1 cellular context compared by ENCODE assay signal in the genomic region with DNA sequence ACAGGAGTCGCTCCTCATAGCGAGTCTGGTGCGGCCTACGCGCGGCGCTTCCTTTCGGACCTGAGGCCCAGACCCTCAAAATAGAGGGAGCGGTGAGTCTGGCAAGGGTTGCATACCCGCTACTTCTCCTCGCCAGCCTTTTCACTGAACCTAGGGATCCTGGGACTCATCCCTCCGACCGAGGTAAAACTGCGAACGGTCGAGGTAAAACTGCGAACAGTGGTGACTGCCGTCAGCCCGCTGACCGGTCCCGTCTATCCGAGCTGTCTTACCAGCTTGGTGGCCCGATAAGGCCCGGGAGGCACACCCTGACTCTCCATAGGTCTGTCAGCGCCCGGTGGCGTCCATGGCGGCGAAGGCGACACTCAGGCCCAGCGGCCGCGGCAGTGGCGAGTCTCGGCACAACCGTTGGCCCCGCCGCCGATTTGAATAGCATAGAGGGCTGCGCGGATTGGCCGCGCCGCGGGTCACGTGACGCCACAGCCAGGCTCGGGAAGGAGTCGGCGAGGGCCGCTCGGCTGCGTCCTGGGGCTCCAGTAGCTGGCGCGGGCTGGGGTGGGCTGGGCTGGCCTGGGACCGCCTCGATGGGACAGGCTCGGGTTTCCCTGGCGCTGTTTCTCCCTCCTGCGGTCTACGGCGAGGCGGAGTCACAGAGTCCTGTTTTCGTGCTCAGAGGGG.
A peak's percentile ranks its signal among the peaks of the same experiment; 100 is the strongest.
TF ChIP-seq lines count a peak whose summit lies in the region.

A gene with protein sequence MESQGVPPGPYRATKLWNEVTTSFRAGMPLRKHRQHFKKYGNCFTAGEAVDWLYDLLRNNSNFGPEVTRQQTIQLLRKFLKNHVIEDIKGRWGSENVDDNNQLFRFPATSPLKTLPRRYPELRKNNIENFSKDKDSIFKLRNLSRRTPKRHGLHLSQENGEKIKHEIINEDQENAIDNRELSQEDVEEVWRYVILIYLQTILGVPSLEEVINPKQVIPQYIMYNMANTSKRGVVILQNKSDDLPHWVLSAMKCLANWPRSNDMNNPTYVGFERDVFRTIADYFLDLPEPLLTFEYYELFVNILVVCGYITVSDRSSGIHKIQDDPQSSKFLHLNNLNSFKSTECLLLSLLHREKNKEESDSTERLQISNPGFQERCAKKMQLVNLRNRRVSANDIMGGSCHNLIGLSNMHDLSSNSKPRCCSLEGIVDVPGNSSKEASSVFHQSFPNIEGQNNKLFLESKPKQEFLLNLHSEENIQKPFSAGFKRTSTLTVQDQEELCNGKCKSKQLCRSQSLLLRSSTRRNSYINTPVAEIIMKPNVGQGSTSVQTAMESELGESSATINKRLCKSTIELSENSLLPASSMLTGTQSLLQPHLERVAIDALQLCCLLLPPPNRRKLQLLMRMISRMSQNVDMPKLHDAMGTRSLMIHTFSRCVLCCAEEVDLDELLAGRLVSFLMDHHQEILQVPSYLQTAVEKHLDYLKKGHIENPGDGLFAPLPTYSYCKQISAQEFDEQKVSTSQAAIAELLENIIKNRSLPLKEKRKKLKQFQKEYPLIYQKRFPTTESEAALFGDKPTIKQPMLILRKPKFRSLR (minus strand): TSS at position 403 of the 678 bp plus-strand sequence. CDS start 83 bp downstream, at position 320.

TF ChIP-seq in K562, 482 proteins besides CTCF, POLR2A, EP300 and RAD21 (continued from another document and continues in another):
- TF ChIP-seq, protein P1, sequence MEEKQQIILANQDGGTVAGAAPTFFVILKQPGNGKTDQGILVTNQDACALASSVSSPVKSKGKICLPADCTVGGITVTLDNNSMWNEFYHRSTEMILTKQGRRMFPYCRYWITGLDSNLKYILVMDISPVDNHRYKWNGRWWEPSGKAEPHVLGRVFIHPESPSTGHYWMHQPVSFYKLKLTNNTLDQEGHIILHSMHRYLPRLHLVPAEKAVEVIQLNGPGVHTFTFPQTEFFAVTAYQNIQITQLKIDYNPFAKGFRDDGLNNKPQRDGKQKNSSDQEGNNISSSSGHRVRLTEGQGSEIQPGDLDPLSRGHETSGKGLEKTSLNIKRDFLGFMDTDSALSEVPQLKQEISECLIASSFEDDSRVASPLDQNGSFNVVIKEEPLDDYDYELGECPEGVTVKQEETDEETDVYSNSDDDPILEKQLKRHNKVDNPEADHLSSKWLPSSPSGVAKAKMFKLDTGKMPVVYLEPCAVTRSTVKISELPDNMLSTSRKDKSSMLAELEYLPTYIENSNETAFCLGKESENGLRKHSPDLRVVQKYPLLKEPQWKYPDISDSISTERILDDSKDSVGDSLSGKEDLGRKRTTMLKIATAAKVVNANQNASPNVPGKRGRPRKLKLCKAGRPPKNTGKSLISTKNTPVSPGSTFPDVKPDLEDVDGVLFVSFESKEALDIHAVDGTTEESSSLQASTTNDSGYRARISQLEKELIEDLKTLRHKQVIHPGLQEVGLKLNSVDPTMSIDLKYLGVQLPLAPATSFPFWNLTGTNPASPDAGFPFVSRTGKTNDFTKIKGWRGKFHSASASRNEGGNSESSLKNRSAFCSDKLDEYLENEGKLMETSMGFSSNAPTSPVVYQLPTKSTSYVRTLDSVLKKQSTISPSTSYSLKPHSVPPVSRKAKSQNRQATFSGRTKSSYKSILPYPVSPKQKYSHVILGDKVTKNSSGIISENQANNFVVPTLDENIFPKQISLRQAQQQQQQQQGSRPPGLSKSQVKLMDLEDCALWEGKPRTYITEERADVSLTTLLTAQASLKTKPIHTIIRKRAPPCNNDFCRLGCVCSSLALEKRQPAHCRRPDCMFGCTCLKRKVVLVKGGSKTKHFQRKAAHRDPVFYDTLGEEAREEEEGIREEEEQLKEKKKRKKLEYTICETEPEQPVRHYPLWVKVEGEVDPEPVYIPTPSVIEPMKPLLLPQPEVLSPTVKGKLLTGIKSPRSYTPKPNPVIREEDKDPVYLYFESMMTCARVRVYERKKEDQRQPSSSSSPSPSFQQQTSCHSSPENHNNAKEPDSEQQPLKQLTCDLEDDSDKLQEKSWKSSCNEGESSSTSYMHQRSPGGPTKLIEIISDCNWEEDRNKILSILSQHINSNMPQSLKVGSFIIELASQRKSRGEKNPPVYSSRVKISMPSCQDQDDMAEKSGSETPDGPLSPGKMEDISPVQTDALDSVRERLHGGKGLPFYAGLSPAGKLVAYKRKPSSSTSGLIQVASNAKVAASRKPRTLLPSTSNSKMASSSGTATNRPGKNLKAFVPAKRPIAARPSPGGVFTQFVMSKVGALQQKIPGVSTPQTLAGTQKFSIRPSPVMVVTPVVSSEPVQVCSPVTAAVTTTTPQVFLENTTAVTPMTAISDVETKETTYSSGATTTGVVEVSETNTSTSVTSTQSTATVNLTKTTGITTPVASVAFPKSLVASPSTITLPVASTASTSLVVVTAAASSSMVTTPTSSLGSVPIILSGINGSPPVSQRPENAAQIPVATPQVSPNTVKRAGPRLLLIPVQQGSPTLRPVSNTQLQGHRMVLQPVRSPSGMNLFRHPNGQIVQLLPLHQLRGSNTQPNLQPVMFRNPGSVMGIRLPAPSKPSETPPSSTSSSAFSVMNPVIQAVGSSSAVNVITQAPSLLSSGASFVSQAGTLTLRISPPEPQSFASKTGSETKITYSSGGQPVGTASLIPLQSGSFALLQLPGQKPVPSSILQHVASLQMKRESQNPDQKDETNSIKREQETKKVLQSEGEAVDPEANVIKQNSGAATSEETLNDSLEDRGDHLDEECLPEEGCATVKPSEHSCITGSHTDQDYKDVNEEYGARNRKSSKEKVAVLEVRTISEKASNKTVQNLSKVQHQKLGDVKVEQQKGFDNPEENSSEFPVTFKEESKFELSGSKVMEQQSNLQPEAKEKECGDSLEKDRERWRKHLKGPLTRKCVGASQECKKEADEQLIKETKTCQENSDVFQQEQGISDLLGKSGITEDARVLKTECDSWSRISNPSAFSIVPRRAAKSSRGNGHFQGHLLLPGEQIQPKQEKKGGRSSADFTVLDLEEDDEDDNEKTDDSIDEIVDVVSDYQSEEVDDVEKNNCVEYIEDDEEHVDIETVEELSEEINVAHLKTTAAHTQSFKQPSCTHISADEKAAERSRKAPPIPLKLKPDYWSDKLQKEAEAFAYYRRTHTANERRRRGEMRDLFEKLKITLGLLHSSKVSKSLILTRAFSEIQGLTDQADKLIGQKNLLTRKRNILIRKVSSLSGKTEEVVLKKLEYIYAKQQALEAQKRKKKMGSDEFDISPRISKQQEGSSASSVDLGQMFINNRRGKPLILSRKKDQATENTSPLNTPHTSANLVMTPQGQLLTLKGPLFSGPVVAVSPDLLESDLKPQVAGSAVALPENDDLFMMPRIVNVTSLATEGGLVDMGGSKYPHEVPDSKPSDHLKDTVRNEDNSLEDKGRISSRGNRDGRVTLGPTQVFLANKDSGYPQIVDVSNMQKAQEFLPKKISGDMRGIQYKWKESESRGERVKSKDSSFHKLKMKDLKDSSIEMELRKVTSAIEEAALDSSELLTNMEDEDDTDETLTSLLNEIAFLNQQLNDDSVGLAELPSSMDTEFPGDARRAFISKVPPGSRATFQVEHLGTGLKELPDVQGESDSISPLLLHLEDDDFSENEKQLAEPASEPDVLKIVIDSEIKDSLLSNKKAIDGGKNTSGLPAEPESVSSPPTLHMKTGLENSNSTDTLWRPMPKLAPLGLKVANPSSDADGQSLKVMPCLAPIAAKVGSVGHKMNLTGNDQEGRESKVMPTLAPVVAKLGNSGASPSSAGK (IDR thresholded peaks at IDR 0.05) = peak; percentile 76
- TF ChIP-seq NFATC3 (IDR thresholded peaks at IDR 0.05) (no peak), NCOA1 (IDR thresholded peaks at IDR 0.05; ENCODE audit: low read depth) (no peak), CAMTA2 (CRISPR knock-in tag; conservative IDR thresholded peaks at IDR 0.05) (no peak), MYNN (IDR thresholded peaks at IDR 0.05) (no peak), MYNN (CRISPR knock-in tag; IDR thresholded peaks at IDR 0.05) (no peak), RBM14 (IDR thresholded peaks at IDR 0.05; ENCODE audit: borderline replicate concordance, insufficient read depth, low read depth, low read length) (no peak), LARP7 (IDR thresholded peaks at IDR 0.05) (no peak), NEUROD1 (IDR thresholded peaks at IDR 0.05; ENCODE audit: borderline replicate concordance, low read depth, low read length, partially characterized antibody) (peak; percentile 16), HMG20B (CRISPR knock-in tag; IDR thresholded peaks at IDR 0.05) (no peak), CSDE1 (IDR thresholded peaks at IDR 0.05) (no peak), ZNF436 (CRISPR knock-in tag; IDR thresholded peaks at IDR 0.05) (no peak), BHLHE40 (IDR thresholded peaks at IDR 0.05; ENCODE audit: low read length) (peak; percentile 90), SMARCC2 (IDR thresholded peaks at IDR 0.05; ENCODE audit: low read depth) (no peak), MCM7 (IDR thresholded peaks at IDR 0.05) (no peak), FOXM1 (IDR thresholded peaks at IDR 0.05; ENCODE audit: low read depth) (peak; percentile 96), FOXM1 (CRISPR knock-in tag; IDR thresholded peaks at IDR 0.05; ENCODE audit: low read depth) (peak; percentile 98; the same call in 1 of the 2 replicates), SMARCE1 (IDR thresholded peaks at IDR 0.05) (no peak), FOXK2 (conservative IDR thresholded peaks at IDR 0.05 in 1 of 2, IDR thresholded peaks at IDR 0.05 in 1 of 2; ENCODE audit: low read depth in 2 of 2) (peak in 1 of 2 experiments; percentile 24; a peak in 1 of 4 replicates), NCOA4 (IDR thresholded peaks at IDR 0.05; ENCODE audit: partially characterized antibody) (no peak)
- TF ChIP-seq, protein P2, sequence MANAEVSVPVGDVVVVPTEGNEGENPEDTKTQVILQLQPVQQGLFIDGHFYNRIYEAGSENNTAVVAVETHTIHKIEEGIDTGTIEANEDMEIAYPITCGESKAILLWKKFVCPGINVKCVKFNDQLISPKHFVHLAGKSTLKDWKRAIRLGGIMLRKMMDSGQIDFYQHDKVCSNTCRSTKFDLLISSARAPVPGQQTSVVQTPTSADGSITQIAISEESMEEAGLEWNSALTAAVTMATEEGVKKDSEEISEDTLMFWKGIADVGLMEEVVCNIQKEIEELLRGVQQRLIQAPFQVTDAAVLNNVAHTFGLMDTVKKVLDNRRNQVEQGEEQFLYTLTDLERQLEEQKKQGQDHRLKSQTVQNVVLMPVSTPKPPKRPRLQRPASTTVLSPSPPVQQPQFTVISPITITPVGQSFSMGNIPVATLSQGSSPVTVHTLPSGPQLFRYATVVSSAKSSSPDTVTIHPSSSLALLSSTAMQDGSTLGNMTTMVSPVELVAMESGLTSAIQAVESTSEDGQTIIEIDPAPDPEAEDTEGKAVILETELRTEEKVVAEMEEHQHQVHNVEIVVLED (CRISPR knock-in tag; IDR thresholded peaks at IDR 0.05) = 0 out of 2 replicates have a peak, but pooled peaks have one; percentile 51
- TF ChIP-seq, protein P3, sequence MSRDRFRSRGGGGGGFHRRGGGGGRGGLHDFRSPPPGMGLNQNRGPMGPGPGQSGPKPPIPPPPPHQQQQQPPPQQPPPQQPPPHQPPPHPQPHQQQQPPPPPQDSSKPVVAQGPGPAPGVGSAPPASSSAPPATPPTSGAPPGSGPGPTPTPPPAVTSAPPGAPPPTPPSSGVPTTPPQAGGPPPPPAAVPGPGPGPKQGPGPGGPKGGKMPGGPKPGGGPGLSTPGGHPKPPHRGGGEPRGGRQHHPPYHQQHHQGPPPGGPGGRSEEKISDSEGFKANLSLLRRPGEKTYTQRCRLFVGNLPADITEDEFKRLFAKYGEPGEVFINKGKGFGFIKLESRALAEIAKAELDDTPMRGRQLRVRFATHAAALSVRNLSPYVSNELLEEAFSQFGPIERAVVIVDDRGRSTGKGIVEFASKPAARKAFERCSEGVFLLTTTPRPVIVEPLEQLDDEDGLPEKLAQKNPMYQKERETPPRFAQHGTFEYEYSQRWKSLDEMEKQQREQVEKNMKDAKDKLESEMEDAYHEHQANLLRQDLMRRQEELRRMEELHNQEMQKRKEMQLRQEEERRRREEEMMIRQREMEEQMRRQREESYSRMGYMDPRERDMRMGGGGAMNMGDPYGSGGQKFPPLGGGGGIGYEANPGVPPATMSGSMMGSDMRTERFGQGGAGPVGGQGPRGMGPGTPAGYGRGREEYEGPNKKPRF (IDR thresholded peaks at IDR 0.05; ENCODE audit: low read depth, low read length) = no peak
- TF ChIP-seq, protein P4, sequence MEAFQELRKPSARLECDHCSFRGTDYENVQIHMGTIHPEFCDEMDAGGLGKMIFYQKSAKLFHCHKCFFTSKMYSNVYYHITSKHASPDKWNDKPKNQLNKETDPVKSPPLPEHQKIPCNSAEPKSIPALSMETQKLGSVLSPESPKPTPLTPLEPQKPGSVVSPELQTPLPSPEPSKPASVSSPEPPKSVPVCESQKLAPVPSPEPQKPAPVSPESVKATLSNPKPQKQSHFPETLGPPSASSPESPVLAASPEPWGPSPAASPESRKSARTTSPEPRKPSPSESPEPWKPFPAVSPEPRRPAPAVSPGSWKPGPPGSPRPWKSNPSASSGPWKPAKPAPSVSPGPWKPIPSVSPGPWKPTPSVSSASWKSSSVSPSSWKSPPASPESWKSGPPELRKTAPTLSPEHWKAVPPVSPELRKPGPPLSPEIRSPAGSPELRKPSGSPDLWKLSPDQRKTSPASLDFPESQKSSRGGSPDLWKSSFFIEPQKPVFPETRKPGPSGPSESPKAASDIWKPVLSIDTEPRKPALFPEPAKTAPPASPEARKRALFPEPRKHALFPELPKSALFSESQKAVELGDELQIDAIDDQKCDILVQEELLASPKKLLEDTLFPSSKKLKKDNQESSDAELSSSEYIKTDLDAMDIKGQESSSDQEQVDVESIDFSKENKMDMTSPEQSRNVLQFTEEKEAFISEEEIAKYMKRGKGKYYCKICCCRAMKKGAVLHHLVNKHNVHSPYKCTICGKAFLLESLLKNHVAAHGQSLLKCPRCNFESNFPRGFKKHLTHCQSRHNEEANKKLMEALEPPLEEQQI (IDR thresholded peaks at IDR 0.05) = peak; percentile 97
- TF ChIP-seq, protein P5, sequence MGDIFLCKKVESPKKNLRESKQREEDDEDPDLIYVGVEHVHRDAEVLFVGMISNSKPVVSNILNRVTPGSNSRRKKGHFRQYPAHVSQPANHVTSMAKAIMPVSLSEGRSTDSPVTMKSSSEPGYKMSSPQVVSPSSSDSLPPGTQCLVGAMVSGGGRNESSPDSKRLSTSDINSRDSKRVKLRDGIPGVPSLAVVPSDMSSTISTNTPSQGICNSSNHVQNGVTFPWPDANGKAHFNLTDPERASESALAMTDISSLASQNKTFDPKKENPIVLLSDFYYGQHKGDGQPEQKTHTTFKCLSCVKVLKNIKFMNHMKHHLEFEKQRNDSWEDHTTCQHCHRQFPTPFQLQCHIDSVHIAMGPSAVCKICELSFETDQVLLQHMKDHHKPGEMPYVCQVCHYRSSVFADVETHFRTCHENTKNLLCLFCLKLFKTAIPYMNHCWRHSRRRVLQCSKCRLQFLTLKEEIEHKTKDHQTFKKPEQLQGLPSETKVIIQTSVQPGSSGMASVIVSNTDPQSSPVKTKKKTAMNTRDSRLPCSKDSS (IDR thresholded peaks at IDR 0.05; ENCODE audit: low read depth, partially characterized antibody) = no peak
- TF ChIP-seq, protein P6, sequence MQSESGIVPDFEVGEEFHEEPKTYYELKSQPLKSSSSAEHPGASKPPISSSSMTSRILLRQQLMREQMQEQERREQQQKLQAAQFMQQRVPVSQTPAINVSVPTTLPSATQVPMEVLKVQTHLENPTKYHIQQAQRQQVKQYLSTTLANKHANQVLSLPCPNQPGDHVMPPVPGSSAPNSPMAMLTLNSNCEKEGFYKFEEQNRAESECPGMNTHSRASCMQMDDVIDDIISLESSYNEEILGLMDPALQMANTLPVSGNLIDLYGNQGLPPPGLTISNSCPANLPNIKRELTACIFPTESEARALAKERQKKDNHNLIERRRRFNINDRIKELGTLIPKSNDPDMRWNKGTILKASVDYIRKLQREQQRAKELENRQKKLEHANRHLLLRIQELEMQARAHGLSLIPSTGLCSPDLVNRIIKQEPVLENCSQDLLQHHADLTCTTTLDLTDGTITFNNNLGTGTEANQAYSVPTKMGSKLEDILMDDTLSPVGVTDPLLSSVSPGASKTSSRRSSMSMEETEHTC (IDR thresholded peaks at IDR 0.05) = no peak
- TF ChIP-seq, protein P7, sequence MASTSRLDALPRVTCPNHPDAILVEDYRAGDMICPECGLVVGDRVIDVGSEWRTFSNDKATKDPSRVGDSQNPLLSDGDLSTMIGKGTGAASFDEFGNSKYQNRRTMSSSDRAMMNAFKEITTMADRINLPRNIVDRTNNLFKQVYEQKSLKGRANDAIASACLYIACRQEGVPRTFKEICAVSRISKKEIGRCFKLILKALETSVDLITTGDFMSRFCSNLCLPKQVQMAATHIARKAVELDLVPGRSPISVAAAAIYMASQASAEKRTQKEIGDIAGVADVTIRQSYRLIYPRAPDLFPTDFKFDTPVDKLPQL (IDR thresholded peaks at IDR 0.05; ENCODE audit: extremely low read depth, insufficient read length) = no peak
